8 cellular contexts compared by ENCODE assay signal in the genomic region with DNA sequence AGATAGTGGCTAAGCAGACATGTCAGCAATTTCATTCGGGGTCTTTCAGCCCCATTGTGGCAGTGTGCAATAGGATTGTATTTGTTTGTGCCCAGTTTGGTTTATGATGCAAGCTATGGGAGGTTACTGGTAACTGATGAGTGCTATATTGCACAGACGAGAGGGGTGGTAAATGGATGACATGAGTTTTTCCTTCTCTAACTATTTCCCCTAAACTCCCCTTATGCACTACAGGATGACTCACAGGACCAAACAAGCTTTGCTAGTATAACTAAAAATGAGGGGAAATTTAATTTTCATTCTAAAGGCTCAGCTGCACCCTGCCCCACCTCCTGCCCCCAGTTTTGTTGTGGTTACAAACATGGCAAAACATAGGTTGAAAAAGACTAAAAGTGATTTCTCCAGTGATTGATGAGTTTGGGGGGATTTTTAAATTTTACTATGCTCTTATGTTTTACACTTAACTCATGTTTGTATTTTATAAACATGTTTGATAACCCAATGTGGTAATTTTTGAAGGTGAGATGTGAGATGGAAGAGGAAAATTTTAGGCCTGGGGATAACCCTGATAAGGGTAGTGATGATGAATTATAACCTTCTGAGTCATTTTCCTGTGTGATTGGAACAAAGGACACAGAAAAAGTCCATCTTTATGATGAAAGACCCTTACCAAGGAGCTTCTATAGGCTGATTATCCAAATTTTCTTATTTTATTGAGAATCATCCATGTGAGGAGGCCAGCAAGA.
DNase-seq lines count a peak whose midpoint lies in the region; ATAC-seq and TF ChIP-seq lines count a peak whose summit lies in the region.
"Had no signal": no experiment of that assay in that cellular context is flagged by ENCODE, and none has a peak within 500 bp of the region (broad histone marks: within the 10 kb centered on the region; RNA-seq: fewer than 3 reads in every experiment).

No MANE protein-coding gene starts in this region.

- intact Hi-C loops in HCT116 (cut with micrococcal nuclease): loop anchor here (2.0 kb wide), 1 partner anchor 61 kb away; a partner anchor contains a TSS

- H3K27ac ChIP-seq in HCT116 (ENCODE audit: low read depth, low read length): no peak overlapping the region

- no peak for DNase-seq in HCT116 (ENCODE audit: low read depth, low spot score)
- DNase-seq in SIG-M5 treated with dmso at 0.1 percent for 504 hours (lab: John Stamatoyannopoulos, UW; ENCODE audit: unreplicated experiment): peak; percentile 49
- DNase-seq in cardiac fibroblast (ENCODE audit: low read depth in 2 of 2): peak; percentile 64 to 85
- DNase-seq in stimulated activated CD4-positive, alpha-beta T cell treated with anti-CD3 and anti-CD28 coated beads, Interleukin-4, amount 100 ng/mL, for 4 hours: peak; percentile 30 to 62
- DNase-seq in effector CD4-positive, alpha-beta T cell: no peak
- no peak for DNase-seq in COR-L47 (lab: John Stamatoyannopoulos, UW)
- DNase-seq: midbrain had no signal

- H3K36me3 ChIP-seq in HCT116 (ENCODE audit: control insufficient read depth in 1 of 2, insufficient read depth in 2 of 2, low read length in 2 of 2): no peaks in the 10 kb centered on the region; a peak in 1 of 4 replicates

- TF ChIP-seq RAD21 in HCT116 (IDR thresholded peaks at IDR 0.05; ENCODE audit: low read depth): no peak

- H3K27me3 ChIP-seq in HCT116 (ENCODE audit: insufficient read depth, low read length): no peaks in the 10 kb centered on the region

- no peak overlapping the region for H3K9ac ChIP-seq in HCT116 (ENCODE audit: low read length)

- no peaks in the 10 kb centered on the region for H3K9me2 ChIP-seq in HCT116 (ENCODE audit: insufficient read depth)

- H2AFZ ChIP-seq in HCT116 (ENCODE audit: low read depth, low read length, poor library complexity, severe bottlenecking): no peak overlapping the region

- peaks cover 5 to 27% of the 10 kb centered on the region in 2 experiments; a peak in 3 of 4 replicates for H3K9me3 ChIP-seq in HCT116 (ENCODE audit: control insufficient read depth in 1 of 2, insufficient read depth in 1 of 2, low read depth in 1 of 2, low read length in 2 of 2)

- H3K79me2 ChIP-seq in HCT116 (ENCODE audit: insufficient read depth, low read length): no peaks in the 10 kb centered on the region

- CTCF ChIA-PET in HCT116 (lab: Charles Lee): no interaction called here

- peak overlapping the region; percentile 67 for H3K4me2 ChIP-seq in HCT116 (ENCODE audit: low read length)

- TF ChIP-seq CTCF in HCT116 (IDR thresholded peaks at IDR 0.05 in 2 of 3, conservative IDR thresholded peaks at IDR 0.05 in 1 of 3; ENCODE audit: borderline replicate concordance in 1 of 3, insufficient read depth in 1 of 3, low read depth in 2 of 3, low read length in 2 of 3): no peak
- TF ChIP-seq CTCF in cardiac fibroblast (IDR thresholded peaks at IDR 0.05; ENCODE audit: low read depth, low read length): no peak

- RAD21 ChIA-PET in HCT116 (lab: Charles Lee; ENCODE audit: low non-redundant PET in 1 of 2, low total read pairs in 2 of 2, uncharacterized antibody in 2 of 2, unreplicated experiment in 2 of 2): no interaction called here

- POLR2A ChIA-PET in HCT116 (lab: Charles Lee): no interaction called here

- no peaks in the 10 kb centered on the region for H4K20me1 ChIP-seq in HCT116 (ENCODE audit: insufficient read depth)

- H3K4me1 ChIP-seq in HCT116 (ENCODE audit: control insufficient read depth in 1 of 2, insufficient read depth in 2 of 2, low read length in 2 of 2): peaks cover 18 to 26% of the 10 kb centered on the region in 2 experiments

- ATAC-seq in HCT116 (no peak), GM19328 (IDR thresholded peaks at IDR 0.05; ENCODE audit: unreplicated experiment) (no peak)

- TF ChIP-seq POLR2A in HCT116 (IDR thresholded peaks at IDR 0.05; ENCODE audit: borderline replicate concordance, extremely low read depth, insufficient read depth, insufficient read length): no peak

- H3K4me3 ChIP-seq in HCT116 (replicated peaks in 1 of 2; ENCODE audit: low read depth in 1 of 2, low read length in 2 of 2) (no peak overlapping the region), cardiac fibroblast (replicated peaks in 1 of 2; ENCODE audit: low read depth in 2 of 2, low read length in 2 of 2) (no peak overlapping the region)

- no TSS peak for BruUV-seq in HCT116 (replicated peaks; lab: Mats Ljungman, UMichigan)

TF ChIP-seq in HCT116, 20 proteins besides CTCF, POLR2A, EP300 and RAD21:
- TF ChIP-seq JUND (IDR thresholded peaks at IDR 0.05) (peak; percentile 6; the same call in 1 of the 2 replicates), EZH2 (IDR thresholded peaks at IDR 0.05) (no peak), SP1 (IDR thresholded peaks at IDR 0.05; ENCODE audit: low read depth) (peak; percentile 29; the same call in 1 of the 2 replicates), ELF1 (IDR thresholded peaks at IDR 0.05; ENCODE audit: borderline replicate concordance, low read depth) (no peak), ZNF274 (IDR thresholded peaks at IDR 0.05; ENCODE audit: low read depth, low read length) (no peak), SIN3A (IDR thresholded peaks at IDR 0.05; ENCODE audit: low read depth) (no peak), YY1 (IDR thresholded peaks at IDR 0.05; ENCODE audit: extremely low read depth, insufficient replicate concordance, low read depth, low read length) (no peak), TCF7L2 (IDR thresholded peaks at IDR 0.05; ENCODE audit: borderline replicate concordance, extremely low read depth, insufficient read depth, insufficient read length) (no peak), CBX3 (IDR thresholded peaks at IDR 0.05; ENCODE audit: low read depth) (no peak), POLR2AphosphoS5 (IDR thresholded peaks at IDR 0.05; ENCODE audit: low read depth, low read length) (no peak), ZFX (IDR thresholded peaks at IDR 0.05) (no peak), EGR1 (IDR thresholded peaks at IDR 0.05; ENCODE audit: low read depth) (no peak), CEBPB (IDR thresholded peaks at IDR 0.05; ENCODE audit: low read depth) (peak; percentile 60), SRF (IDR thresholded peaks at IDR 0.05; ENCODE audit: low read depth) (no peak), FOSL1 (IDR thresholded peaks at IDR 0.05; ENCODE audit: low read depth) (peak; percentile 35), EZH2phosphoT487 (IDR thresholded peaks at IDR 0.05; ENCODE audit: borderline replicate concordance) (no peak)
- TF ChIP-seq, protein P1, sequence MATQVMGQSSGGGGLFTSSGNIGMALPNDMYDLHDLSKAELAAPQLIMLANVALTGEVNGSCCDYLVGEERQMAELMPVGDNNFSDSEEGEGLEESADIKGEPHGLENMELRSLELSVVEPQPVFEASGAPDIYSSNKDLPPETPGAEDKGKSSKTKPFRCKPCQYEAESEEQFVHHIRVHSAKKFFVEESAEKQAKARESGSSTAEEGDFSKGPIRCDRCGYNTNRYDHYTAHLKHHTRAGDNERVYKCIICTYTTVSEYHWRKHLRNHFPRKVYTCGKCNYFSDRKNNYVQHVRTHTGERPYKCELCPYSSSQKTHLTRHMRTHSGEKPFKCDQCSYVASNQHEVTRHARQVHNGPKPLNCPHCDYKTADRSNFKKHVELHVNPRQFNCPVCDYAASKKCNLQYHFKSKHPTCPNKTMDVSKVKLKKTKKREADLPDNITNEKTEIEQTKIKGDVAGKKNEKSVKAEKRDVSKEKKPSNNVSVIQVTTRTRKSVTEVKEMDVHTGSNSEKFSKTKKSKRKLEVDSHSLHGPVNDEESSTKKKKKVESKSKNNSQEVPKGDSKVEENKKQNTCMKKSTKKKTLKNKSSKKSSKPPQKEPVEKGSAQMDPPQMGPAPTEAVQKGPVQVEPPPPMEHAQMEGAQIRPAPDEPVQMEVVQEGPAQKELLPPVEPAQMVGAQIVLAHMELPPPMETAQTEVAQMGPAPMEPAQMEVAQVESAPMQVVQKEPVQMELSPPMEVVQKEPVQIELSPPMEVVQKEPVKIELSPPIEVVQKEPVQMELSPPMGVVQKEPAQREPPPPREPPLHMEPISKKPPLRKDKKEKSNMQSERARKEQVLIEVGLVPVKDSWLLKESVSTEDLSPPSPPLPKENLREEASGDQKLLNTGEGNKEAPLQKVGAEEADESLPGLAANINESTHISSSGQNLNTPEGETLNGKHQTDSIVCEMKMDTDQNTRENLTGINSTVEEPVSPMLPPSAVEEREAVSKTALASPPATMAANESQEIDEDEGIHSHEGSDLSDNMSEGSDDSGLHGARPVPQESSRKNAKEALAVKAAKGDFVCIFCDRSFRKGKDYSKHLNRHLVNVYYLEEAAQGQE (IDR thresholded peaks at IDR 0.05; ENCODE audit: low read depth): no peak
- TF ChIP-seq, protein P2, sequence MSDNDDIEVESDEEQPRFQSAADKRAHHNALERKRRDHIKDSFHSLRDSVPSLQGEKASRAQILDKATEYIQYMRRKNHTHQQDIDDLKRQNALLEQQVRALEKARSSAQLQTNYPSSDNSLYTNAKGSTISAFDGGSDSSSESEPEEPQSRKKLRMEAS (IDR thresholded peaks at IDR 0.05): no peak
- TF ChIP-seq, protein P3, sequence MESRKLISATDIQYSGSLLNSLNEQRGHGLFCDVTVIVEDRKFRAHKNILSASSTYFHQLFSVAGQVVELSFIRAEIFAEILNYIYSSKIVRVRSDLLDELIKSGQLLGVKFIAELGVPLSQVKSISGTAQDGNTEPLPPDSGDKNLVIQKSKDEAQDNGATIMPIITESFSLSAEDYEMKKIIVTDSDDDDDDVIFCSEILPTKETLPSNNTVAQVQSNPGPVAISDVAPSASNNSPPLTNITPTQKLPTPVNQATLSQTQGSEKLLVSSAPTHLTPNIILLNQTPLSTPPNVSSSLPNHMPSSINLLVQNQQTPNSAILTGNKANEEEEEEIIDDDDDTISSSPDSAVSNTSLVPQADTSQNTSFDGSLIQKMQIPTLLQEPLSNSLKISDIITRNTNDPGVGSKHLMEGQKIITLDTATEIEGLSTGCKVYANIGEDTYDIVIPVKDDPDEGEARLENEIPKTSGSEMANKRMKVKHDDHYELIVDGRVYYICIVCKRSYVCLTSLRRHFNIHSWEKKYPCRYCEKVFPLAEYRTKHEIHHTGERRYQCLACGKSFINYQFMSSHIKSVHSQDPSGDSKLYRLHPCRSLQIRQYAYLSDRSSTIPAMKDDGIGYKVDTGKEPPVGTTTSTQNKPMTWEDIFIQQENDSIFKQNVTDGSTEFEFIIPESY (IDR thresholded peaks at IDR 0.05; ENCODE audit: extremely low read depth, insufficient replicate concordance, low read length): no peak
- TF ChIP-seq, protein P4, sequence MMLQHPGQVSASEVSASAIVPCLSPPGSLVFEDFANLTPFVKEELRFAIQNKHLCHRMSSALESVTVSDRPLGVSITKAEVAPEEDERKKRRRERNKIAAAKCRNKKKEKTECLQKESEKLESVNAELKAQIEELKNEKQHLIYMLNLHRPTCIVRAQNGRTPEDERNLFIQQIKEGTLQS (IDR thresholded peaks at IDR 0.05): no peak

Comparison
In these comparisons a context has a peak if more than half of its experiments do, and no peak if none do; other contexts are left out.
1. DNase-seq: peak in SIG-M5 treated with dmso at 0.1 percent for 504 hours (single experiment), cardiac fibroblast (2 of 2) and stimulated activated CD4-positive, alpha-beta T cell treated with anti-CD3 and anti-CD28 coated beads, Interleukin-4, amount 100 ng/mL, for 4 hours (2 of 2); none in HCT116 (single experiment), effector CD4-positive, alpha-beta T cell (single experiment) and COR-L47 (single experiment).